In the genomic region with DNA sequence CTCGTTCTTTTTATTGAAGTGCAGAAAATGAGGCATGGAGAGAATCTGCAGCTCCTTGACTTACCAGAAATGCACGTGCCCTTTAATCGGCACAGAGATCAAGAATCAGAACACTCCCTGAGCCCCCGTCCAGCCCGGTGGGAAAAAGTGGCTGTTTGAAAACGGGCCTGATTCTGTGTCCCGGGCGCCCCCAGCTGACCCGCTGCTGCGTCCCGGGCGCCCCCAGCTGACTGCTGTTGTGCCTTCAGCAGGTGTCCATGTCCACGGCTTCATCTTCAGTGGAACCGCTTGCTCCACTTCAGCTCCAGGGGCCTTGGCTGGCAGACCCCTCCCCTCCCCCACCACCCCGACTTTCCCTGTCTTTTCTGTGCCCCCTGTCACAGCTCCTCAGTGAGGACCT, we compare ENCODE assay signal across 1 cellular context.
TF ChIP-seq lines count a peak whose summit lies in the region.

No MANE protein-coding gene starts in this region.

TF ChIP-seq in SK-N-SH, 30 proteins besides CTCF, POLR2A, EP300 and RAD21 (continued from another document):
- TF ChIP-seq, protein P1, sequence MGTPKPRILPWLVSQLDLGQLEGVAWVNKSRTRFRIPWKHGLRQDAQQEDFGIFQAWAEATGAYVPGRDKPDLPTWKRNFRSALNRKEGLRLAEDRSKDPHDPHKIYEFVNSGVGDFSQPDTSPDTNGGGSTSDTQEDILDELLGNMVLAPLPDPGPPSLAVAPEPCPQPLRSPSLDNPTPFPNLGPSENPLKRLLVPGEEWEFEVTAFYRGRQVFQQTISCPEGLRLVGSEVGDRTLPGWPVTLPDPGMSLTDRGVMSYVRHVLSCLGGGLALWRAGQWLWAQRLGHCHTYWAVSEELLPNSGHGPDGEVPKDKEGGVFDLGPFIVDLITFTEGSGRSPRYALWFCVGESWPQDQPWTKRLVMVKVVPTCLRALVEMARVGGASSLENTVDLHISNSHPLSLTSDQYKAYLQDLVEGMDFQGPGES (IDR thresholded peaks at IDR 0.05; ENCODE audit: low read depth, low read length): no peak
- TF ChIP-seq JUND (IDR thresholded peaks at IDR 0.05) (no peak), FOXJ3 (CRISPR knock-in tag; IDR thresholded peaks at IDR 0.05) (no peak), GABPA (IDR thresholded peaks at IDR 0.05; ENCODE audit: low read depth) (no peak), FOSL2 (IDR thresholded peaks at IDR 0.05; ENCODE audit: borderline replicate concordance, low read depth) (no peak), POLR2AphosphoS5 (IDR thresholded peaks at IDR 0.05; ENCODE audit: low read depth, low read length) (no peak), YY1 (IDR thresholded peaks at IDR 0.05; ENCODE audit: low read depth) (no peak), MEF2A (IDR thresholded peaks at IDR 0.05; ENCODE audit: borderline replicate concordance, low read depth) (no peak), NFIC (IDR thresholded peaks at IDR 0.05; ENCODE audit: borderline replicate concordance) (no peak), FOXM1 (IDR thresholded peaks at IDR 0.05; ENCODE audit: low read depth) (no peak), SMC3 (IDR thresholded peaks at IDR 0.05; ENCODE audit: low read depth, low read length) (no peak), TEAD4 (IDR thresholded peaks at IDR 0.05; ENCODE audit: borderline replicate concordance, insufficient read depth) (no peak), RXRA (IDR thresholded peaks at IDR 0.05; ENCODE audit: borderline replicate concordance, low read depth) (no peak), CHD2 (IDR thresholded peaks at IDR 0.05; ENCODE audit: low read length, partially characterized antibody) (no peak)
- TF ChIP-seq, protein P2, sequence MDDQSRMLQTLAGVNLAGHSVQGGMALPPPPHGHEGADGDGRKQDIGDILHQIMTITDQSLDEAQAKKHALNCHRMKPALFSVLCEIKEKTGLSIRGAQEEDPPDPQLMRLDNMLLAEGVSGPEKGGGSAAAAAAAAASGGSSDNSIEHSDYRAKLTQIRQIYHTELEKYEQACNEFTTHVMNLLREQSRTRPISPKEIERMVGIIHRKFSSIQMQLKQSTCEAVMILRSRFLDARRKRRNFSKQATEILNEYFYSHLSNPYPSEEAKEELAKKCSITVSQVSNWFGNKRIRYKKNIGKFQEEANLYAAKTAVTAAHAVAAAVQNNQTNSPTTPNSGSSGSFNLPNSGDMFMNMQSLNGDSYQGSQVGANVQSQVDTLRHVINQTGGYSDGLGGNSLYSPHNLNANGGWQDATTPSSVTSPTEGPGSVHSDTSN (IDR thresholded peaks at IDR 0.05): no peak
- TF ChIP-seq, protein P3, sequence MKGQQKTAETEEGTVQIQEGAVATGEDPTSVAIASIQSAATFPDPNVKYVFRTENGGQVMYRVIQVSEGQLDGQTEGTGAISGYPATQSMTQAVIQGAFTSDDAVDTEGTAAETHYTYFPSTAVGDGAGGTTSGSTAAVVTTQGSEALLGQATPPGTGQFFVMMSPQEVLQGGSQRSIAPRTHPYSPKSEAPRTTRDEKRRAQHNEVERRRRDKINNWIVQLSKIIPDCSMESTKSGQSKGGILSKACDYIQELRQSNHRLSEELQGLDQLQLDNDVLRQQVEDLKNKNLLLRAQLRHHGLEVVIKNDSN (IDR thresholded peaks at IDR 0.05; ENCODE audit: borderline replicate concordance, low read depth): no peak
- TF ChIP-seq, protein P4, sequence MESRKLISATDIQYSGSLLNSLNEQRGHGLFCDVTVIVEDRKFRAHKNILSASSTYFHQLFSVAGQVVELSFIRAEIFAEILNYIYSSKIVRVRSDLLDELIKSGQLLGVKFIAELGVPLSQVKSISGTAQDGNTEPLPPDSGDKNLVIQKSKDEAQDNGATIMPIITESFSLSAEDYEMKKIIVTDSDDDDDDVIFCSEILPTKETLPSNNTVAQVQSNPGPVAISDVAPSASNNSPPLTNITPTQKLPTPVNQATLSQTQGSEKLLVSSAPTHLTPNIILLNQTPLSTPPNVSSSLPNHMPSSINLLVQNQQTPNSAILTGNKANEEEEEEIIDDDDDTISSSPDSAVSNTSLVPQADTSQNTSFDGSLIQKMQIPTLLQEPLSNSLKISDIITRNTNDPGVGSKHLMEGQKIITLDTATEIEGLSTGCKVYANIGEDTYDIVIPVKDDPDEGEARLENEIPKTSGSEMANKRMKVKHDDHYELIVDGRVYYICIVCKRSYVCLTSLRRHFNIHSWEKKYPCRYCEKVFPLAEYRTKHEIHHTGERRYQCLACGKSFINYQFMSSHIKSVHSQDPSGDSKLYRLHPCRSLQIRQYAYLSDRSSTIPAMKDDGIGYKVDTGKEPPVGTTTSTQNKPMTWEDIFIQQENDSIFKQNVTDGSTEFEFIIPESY (IDR thresholded peaks at IDR 0.05; ENCODE audit: borderline replicate concordance, low read depth): no peak
TF ChIP-seq in SK-N-SH: peak in this region for 0.
